29 cellular contexts compared by ENCODE assay signal in genomic region chr11:130487390-130488186, GRCh38. TPM values are rescaled to one million over a fixed set of nuclear protein-coding genes. Genes with fewer than 3 reads are reported as not detected.
DNase-seq lines count a peak whose midpoint lies in the region; ATAC-seq and TF ChIP-seq lines count a peak whose summit lies in the region.
"Had no signal": no experiment of that assay in that cellular context is flagged by ENCODE, and none has a peak within 500 bp of the region (broad histone marks: within the 10 kb centered on the region; RNA-seq: fewer than 3 reads in every experiment).

No MANE protein-coding gene starts in this region.

- no peaks in the 10 kb centered on the region for H3K27me3 ChIP-seq in Peyer's patch
- H3K27me3 ChIP-seq: BLaER1, uterus had no signal

- ATAC-seq in left cardiac atrium (peak; percentile 4 to 15), GM21529 (IDR thresholded peaks at IDR 0.05; ENCODE audit: unreplicated experiment) (no peak)
- ATAC-seq: activated CD8-positive, alpha-beta T cell treated with anti-CD3 and anti-CD28 coated beads, Interleukin-2, amount 10 ng/mL, durations not matched to agents 7 days and 5 days; effector memory CD8-positive, alpha-beta T cell; esophagus mucosa had no signal

- H3K4me3 ChIP-seq in Peyer's patch, result no peak overlapping the region
- H3K4me3 ChIP-seq: BLaER1, HAP-1, skin epidermis, uterus had no signal

- peak overlapping the region; percentile 14 for H3K4me3 Mint-ChIP-seq in neural crest cell
- H3K4me3 Mint-ChIP-seq: activated CD8-positive, alpha-beta T cell treated with anti-CD3 and anti-CD28 coated beads, Interleukin-2, amount 10 ng/mL, durations not matched to agents 7 days and 5 days; brain; effector memory CD8-positive, alpha-beta T cell had no signal

- peak overlapping the region; percentile 96 for H3K27ac Mint-ChIP-seq in neural crest cell (ENCODE audit: unreplicated experiment)
- H3K27ac Mint-ChIP-seq: activated CD8-positive, alpha-beta T cell treated with anti-CD3 and anti-CD28 coated beads, Interleukin-2, amount 10 ng/mL, durations not matched to agents 7 days and 5 days; effector memory CD8-positive, alpha-beta T cell had no signal

- no peaks in the 10 kb centered on the region for H3K36me3 ChIP-seq in Peyer's patch
- H3K36me3 ChIP-seq: BLaER1, HAP-1, uterus had no signal

- H3K27ac ChIP-seq in Peyer's patch, result peak overlapping the region in 3 of 4 donors; percentile 25 to 35 (median 30)
- H3K27ac ChIP-seq: BLaER1, uterus had no signal

- no peak for TF ChIP-seq CTCF in Peyer's patch (IDR thresholded peaks at IDR 0.05)
- no peak for TF ChIP-seq CTCF in neural crest cell (conservative IDR thresholded peaks at IDR 0.05)

- peaks cover 29% of the 10 kb centered on the region for H3K4me1 Mint-ChIP-seq in neural crest cell
- H3K4me1 Mint-ChIP-seq: brain had no signal

- no peak for TF ChIP-seq POLR2A in Peyer's patch (IDR thresholded peaks at IDR 0.05)

- H3K36me3 Mint-ChIP-seq in neural crest cell (ENCODE audit: low read depth), result no peaks in the 10 kb centered on the region

- DNase-seq in ELF-1 (ENCODE audit: low read depth, low spot score), result peak; percentile 12
- DNase-seq in Peyer's patch, result no peak
- no peak for DNase-seq in left cardiac atrium
- no peak for DNase-seq in neural crest cell (ENCODE audit: low read depth, low spot score)
- no peak for DNase-seq in AML-193 (lab: John Stamatoyannopoulos, UW)
- DNase-seq in NCI-H2107 treated with DMSO at 0.1 percent for 48 hours (lab: John Stamatoyannopoulos, UW; ENCODE audit: unreplicated experiment), result no peak
- DNase-seq in NCI-H345 (lab: John Stamatoyannopoulos, UW), result no peak
- DNase-seq: activated CD4-positive, CD25-positive, alpha-beta regulatory T cell; activated CD8-positive, alpha-beta T cell treated with anti-CD3 and anti-CD28 coated beads, Interleukin-2, amount 10 ng/mL, durations not matched to agents 7 days and 5 days; activated gamma-delta T cell treated with Interleukin-2 at 50 U/mL for 16 hours; activated T-cell treated with anti-CD3 and anti-CD28 coated beads for 4 hours; Calu3; effector memory CD8-positive, alpha-beta T cell; kidney; mesenchymal stem cell; NCI-H2081 treated with DMSO at 0.1 percent for 48 hours; NCI-H446 treated with DMSO at 0.1 percent for 48 hours; occipital lobe; stimulated activated CD4-positive, alpha-beta T cell treated with anti-CD3 and anti-CD28 coated beads, Interleukin-1b, Interleukin-23, amount 100 ng/mL, for 48 hours; SW 1271; uterus had no signal

- no peaks in the 10 kb centered on the region for H3K9me3 ChIP-seq in Peyer's patch
- H3K9me3 ChIP-seq: BLaER1, HAP-1, uterus had no signal

- peaks cover 5% of the 10 kb centered on the region for H3K9me3 Mint-ChIP-seq in neural crest cell
- H3K9me3 Mint-ChIP-seq: effector memory CD8-positive, alpha-beta T cell had no signal

- intact Hi-C loops in left cardiac atrium (cut with DNase I), result no loop called here

- peaks cover 0 to 7% (median 0%) of the 10 kb centered on the region in 4 donors for H3K4me1 ChIP-seq in Peyer's patch
- H3K4me1 ChIP-seq: HAP-1, uterus had no signal

- H3K27me3 Mint-ChIP-seq in neural crest cell (ENCODE audit: low read depth), result no peaks in the 10 kb centered on the region

RNA-seq across cellular contexts. Expression of gene ADAMTS15, which starts 39.1 kb away (rescaled TPM):
- total RNA-seq in Peyer's patch (1 to 10 TPM in 3 of 4 donors, under 1 TPM in 1; 0.53 to 5.8 (median 2.6) TPM), left cardiac atrium (10 to 100 TPM; 29.8 to 32.0 TPM), neural crest cell (7.5 and 7.7 TPM in 2 replicates)
- total RNA-seq: OCI-LY7 had no signal

RNA-seq across cellular contexts. Expression of gene ADAMTS8, which starts 59.2 kb away (rescaled TPM):
- total RNA-seq in Peyer's patch, result 1 to 10 TPM in 1 of 4 donors, under 1 TPM in 1, not detected in 2; 0.85 to 1.7 TPM
- 10 to 100 TPM in 1 of 2 donors, 1 to 10 TPM in 1; 3.3 to 53.0 TPM for total RNA-seq in left cardiac atrium
- total RNA-seq in neural crest cell, result 0.21 TPM in 1 of 2 replicates, not detected in the other
- total RNA-seq: activated CD8-positive, alpha-beta T cell treated with anti-CD3 and anti-CD28 coated beads, Interleukin-2, amount 10 ng/mL, durations not matched to agents 7 days and 5 days; Calu3; OCI-LY7; pulmonary artery endothelial cell had no signal
